16 cellular contexts compared by ENCODE assay signal in the genomic region with DNA sequence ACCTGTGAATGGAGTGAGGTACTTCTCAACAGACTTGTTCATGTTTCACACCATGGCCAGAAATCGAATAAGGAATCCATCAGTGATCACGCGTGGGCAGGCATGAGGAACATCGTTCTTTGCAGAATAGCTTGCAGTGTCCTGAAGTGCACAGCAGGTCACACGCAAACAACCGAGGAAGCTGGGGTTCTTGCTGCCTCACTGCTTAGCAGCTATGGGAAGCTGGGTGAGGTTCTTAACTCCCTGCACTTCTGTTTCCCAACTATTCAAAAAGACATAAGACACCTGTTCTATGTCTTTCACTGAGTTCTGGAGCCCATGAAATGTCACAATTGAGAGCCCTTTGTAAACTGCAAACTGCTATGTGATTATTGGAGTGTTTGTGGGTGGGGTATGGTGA.
DNase-seq lines count a peak whose midpoint lies in the region; ATAC-seq and TF ChIP-seq lines count a peak whose summit lies in the region.
"Had no signal": no experiment of that assay in that cellular context is flagged by ENCODE, and none has a peak within 500 bp of the region (broad histone marks: within the 10 kb centered on the region; RNA-seq: fewer than 3 reads in every experiment).

No MANE protein-coding gene starts in this region.

- intact Hi-C loops in Caco-2 (cut with micrococcal nuclease; ENCODE audit: unreplicated experiment) (loop anchor here (10.0 kb wide), 1 partner anchor 48 kb away; no protein-coding TSS in a partner anchor), left ventricle myocardium superior (cut with micrococcal nuclease) (no loop called here), psoas muscle (cut with DNase I) (no loop called here)

- H3K4me3 Mint-ChIP-seq in Caco-2 (ENCODE audit: unreplicated experiment) (no peak overlapping the region), HFFc6 (no peak overlapping the region)
- no peak overlapping the region for H3K4me3 Mint-ChIP-seq in stimulated activated naive CD8-positive, alpha-beta T cell treated with anti-CD3 and anti-CD28 coated beads, Interleukin-15, amount 100 ng/mL, for 72 hours

- peak overlapping the region; percentile 90 for H3K27ac ChIP-seq in psoas muscle
- H3K27ac ChIP-seq: KMS-11, SJCRH30 had no signal

- peaks cover 45% of the 10 kb centered on the region for H3K4me1 ChIP-seq in Caco-2
- H3K4me1 ChIP-seq in psoas muscle, result peaks cover 70% of the 10 kb centered on the region

- H3K9me3 Mint-ChIP-seq in Caco-2 (ENCODE audit: unreplicated experiment) (no peaks in the 10 kb centered on the region), HFFc6 (no peaks in the 10 kb centered on the region)
- no peaks in the 10 kb centered on the region for H3K9me3 Mint-ChIP-seq in stimulated activated naive CD8-positive, alpha-beta T cell treated with anti-CD3 and anti-CD28 coated beads, Interleukin-15, amount 100 ng/mL, for 72 hours
- H3K9me3 Mint-ChIP-seq: CD8-positive, alpha-beta memory T cell had no signal

- CTCF ChIA-PET in Caco-2 (lab: Charles Lee), result no interaction called here

- no TSS peak for BruUV-seq in Caco-2 (replicated peaks; lab: Mats Ljungman, UMichigan)

- H3K27me3 Mint-ChIP-seq in Caco-2 (ENCODE audit: insufficient read depth, unreplicated experiment) (no peaks in the 10 kb centered on the region), HFFc6 (ENCODE audit: insufficient read depth) (no peaks in the 10 kb centered on the region; the same call in none of the 2 replicates)
- H3K27me3 Mint-ChIP-seq in stimulated activated naive CD8-positive, alpha-beta T cell treated with anti-CD3 and anti-CD28 coated beads, Interleukin-15, amount 100 ng/mL, for 72 hours, result peaks cover 32% of the 10 kb centered on the region

- H3K9me3 ChIP-seq in Caco-2, result no peaks in the 10 kb centered on the region
- H3K9me3 ChIP-seq in psoas muscle, result no peaks in the 10 kb centered on the region
- H3K9me3 ChIP-seq: SJCRH30 had no signal

- peak overlapping the region; percentile 8 for H3K27ac Mint-ChIP-seq in Caco-2 (ENCODE audit: unreplicated experiment)
- H3K27ac Mint-ChIP-seq in HFFc6, result peak overlapping the region; percentile 90; the same call in 1 of the 2 replicates
- no peak overlapping the region for H3K27ac Mint-ChIP-seq in stimulated activated naive CD8-positive, alpha-beta T cell treated with anti-CD3 and anti-CD28 coated beads, Interleukin-15, amount 100 ng/mL, for 72 hours

- peaks cover 54% of the 10 kb centered on the region for H3K4me1 Mint-ChIP-seq in Caco-2 (ENCODE audit: low read depth, unreplicated experiment)
- peaks cover 63% of the 10 kb centered on the region for H3K4me1 Mint-ChIP-seq in HFFc6 (ENCODE audit: low read depth)
- H3K4me1 Mint-ChIP-seq in stimulated activated naive CD8-positive, alpha-beta T cell treated with anti-CD3 and anti-CD28 coated beads, Interleukin-15, amount 100 ng/mL, for 72 hours, result peaks cover 50% of the 10 kb centered on the region

- H3K27me3 ChIP-seq in Caco-2 (replicated peaks; ENCODE audit: control insufficient read depth, insufficient read depth, low read length), result no peaks in the 10 kb centered on the region
- no peaks in the 10 kb centered on the region for H3K27me3 ChIP-seq in psoas muscle (ENCODE audit: insufficient read depth in 3 of 3, low read length in 2 of 3)
- H3K27me3 ChIP-seq: SJCRH30 had no signal

- H3K4me3 ChIP-seq in Caco-2 (ENCODE audit: low read depth, low read length) (no peak overlapping the region), psoas muscle (no peak overlapping the region)
- H3K4me3 ChIP-seq: SJCRH30 had no signal

- 73 to 81% (median 74%) methylated on average over 6 of the region's 6 CpGs for WGBS in psoas muscle, 3 donors

- POLR2A ChIA-PET in Caco-2 (lab: Charles Lee), result no interaction called here

- TF ChIP-seq CTCF in Caco-2 (IDR thresholded peaks at IDR 0.05; ENCODE audit: insufficient read depth in 1 of 2, low read depth in 1 of 2, low read length in 1 of 2, severe bottlenecking in 1 of 2, unreplicated experiment in 1 of 2) (no peak), HFFc6 (IDR thresholded peaks at IDR 0.05) (no peak), psoas muscle (IDR thresholded peaks at IDR 0.05) (no peak)

- DNase-seq in Caco-2, result no peak
- DNase-seq in HFFc6, result no peak
- no peak for DNase-seq in left ventricle myocardium superior
- DNase-seq in psoas muscle, result no peak
- DNase-seq in stimulated activated naive CD8-positive, alpha-beta T cell treated with anti-CD3 and anti-CD28 coated beads, Interleukin-15, amount 100 ng/mL, for 72 hours, result no peak
- DNase-seq: CD8-positive, alpha-beta memory T cell; DMS153; EL; MM.1S; NCI-H2029; NCI-H510A; NCI-H82 had no signal

- peaks cover 4% of the 10 kb centered on the region for H3K36me3 ChIP-seq in Caco-2 (ENCODE audit: control insufficient read depth, insufficient read depth, low read length)
- H3K36me3 ChIP-seq in psoas muscle (ENCODE audit: insufficient read depth in 1 of 2, low read depth in 1 of 2), result no peaks in the 10 kb centered on the region

- peak; percentile 62 for ATAC-seq in left ventricle myocardium superior
- ATAC-seq in psoas muscle, result no peak
- ATAC-seq in HG03354 (IDR thresholded peaks at IDR 0.05; ENCODE audit: poor library complexity, severe bottlenecking, unreplicated experiment), result no peak
- ATAC-seq in stimulated activated naive CD8-positive, alpha-beta T cell treated with anti-CD3 and anti-CD28 coated beads, Interleukin-15, amount 100 ng/mL, for 72 hours, result no peak
- ATAC-seq in HG02623 (IDR thresholded peaks at IDR 0.05; ENCODE audit: unreplicated experiment), result no peak

- peaks cover 83% of the 10 kb centered on the region for H3K36me3 Mint-ChIP-seq in Caco-2 (ENCODE audit: insufficient read depth, unreplicated experiment)
- H3K36me3 Mint-ChIP-seq in HFFc6 (ENCODE audit: low read depth), result no peaks in the 10 kb centered on the region
- H3K36me3 Mint-ChIP-seq: CD8-positive, alpha-beta memory T cell had no signal

Comparison
In these comparisons a context has a peak if more than half of its experiments do, and no peak if none do; other contexts are left out.
1. H3K27ac Mint-ChIP-seq: peak in Caco-2 (single experiment) and HFFc6 (single experiment); none in stimulated activated naive CD8-positive, alpha-beta T cell treated with anti-CD3 and anti-CD28 coated beads, Interleukin-15, amount 100 ng/mL, for 72 hours (0 of 2).